In genomic region chr10:95312986-95313495, GRCh38 we compare ENCODE assay signal across 19 cellular contexts. TPM values are rescaled to one million over a fixed set of nuclear protein-coding genes. Genes with fewer than 3 reads are reported as not detected.
DNase-seq lines count a peak whose midpoint lies in the region; ATAC-seq and TF ChIP-seq lines count a peak whose summit lies in the region.
"Had no signal": no experiment of that assay in that cellular context is flagged by ENCODE, and none has a peak within 500 bp of the region (broad histone marks: within the 10 kb centered on the region; RNA-seq: fewer than 3 reads in every experiment).

No MANE protein-coding gene starts in this region.

- H3K36me3 Mint-ChIP-seq in GM23338 (ENCODE audit: low read depth), result peaks cover 3% of the 10 kb centered on the region; the same call in 2 of the 3 replicates
- no peaks in the 10 kb centered on the region for H3K36me3 Mint-ChIP-seq in endodermal cell (ENCODE audit: low read depth)
- no peaks in the 10 kb centered on the region for H3K36me3 Mint-ChIP-seq in T-helper 2 cell treated with Interferon-gamma antibody and Interleukin-4, amounts not matched to agents 5 μg/mL and 100 μg/mL, for 36 hours (ENCODE audit: low read depth)

- H3K27ac Mint-ChIP-seq in GM23338, result no peak overlapping the region
- peak overlapping the region; percentile 73 for H3K27ac Mint-ChIP-seq in endodermal cell
- no peak overlapping the region for H3K27ac Mint-ChIP-seq in T-helper 2 cell treated with Interferon-gamma antibody and Interleukin-4, amounts not matched to agents 5 μg/mL and 100 μg/mL, for 36 hours

- H3K4me3 Mint-ChIP-seq in GM23338, result no peak overlapping the region
- H3K4me3 Mint-ChIP-seq in endodermal cell, result no peak overlapping the region
- H3K4me3 Mint-ChIP-seq in T-helper 2 cell treated with Interferon-gamma antibody and Interleukin-4, amounts not matched to agents 5 μg/mL and 100 μg/mL, for 36 hours, result no peak overlapping the region

- H3K4me1 ChIP-seq in GM23338 (ENCODE audit: insufficient read depth) (peaks cover 35% of the 10 kb centered on the region), endodermal cell (ENCODE audit: control insufficient read depth, insufficient read depth, low read length) (peaks cover 36% of the 10 kb centered on the region), trophoblast cell (ENCODE audit: control insufficient read depth in 1 of 2, insufficient read depth in 2 of 2, low read length in 2 of 2) (peaks cover 9 to 22% of the 10 kb centered on the region in 2 experiments)

- H3K9ac ChIP-seq in endodermal cell (ENCODE audit: extremely low read depth, low read length, poor library complexity, severe bottlenecking) (no peak overlapping the region), trophoblast cell (ENCODE audit: low read length) (no peak overlapping the region)
- H3K9ac ChIP-seq: GM23248, KMS-11 had no signal

- H3K14ac ChIP-seq in trophoblast cell (ENCODE audit: low read length), result no peak overlapping the region

- TF ChIP-seq CTCF in GM23338 (conservative IDR thresholded peaks at IDR 0.05; ENCODE audit: low read depth in 2 of 2) (no peak), endodermal cell (conservative IDR thresholded peaks at IDR 0.05) (no peak)

- H3F3A ChIP-seq in GM23338 (replicated peaks; ENCODE audit: low read depth), result 0 out of 2 replicates have a peak, but pooled peaks cover 4% of the 10 kb centered on the region

- H4K91ac ChIP-seq in trophoblast cell (ENCODE audit: low read depth, low read length), result no peak overlapping the region

- ATAC-seq in GM23338, result peak; percentile 31
- no peak for ATAC-seq in GM18498 (IDR thresholded peaks at IDR 0.05; ENCODE audit: unreplicated experiment)
- ATAC-seq in GM21528 (IDR thresholded peaks at IDR 0.05; ENCODE audit: low FRiP score, unreplicated experiment), result no peak
- ATAC-seq: HepG2 had no signal

- no peak overlapping the region for H2BK12ac ChIP-seq in trophoblast cell (ENCODE audit: low read length)

- H2AFZ ChIP-seq in GM23338 (no peak overlapping the region), trophoblast cell (ENCODE audit: insufficient read depth, low read length, poor library complexity) (no peak overlapping the region)
- H2AFZ ChIP-seq: GM23248 had no signal

- peak overlapping the region; percentile 26 for H3K4me2 ChIP-seq in GM23338
- H3K4me2 ChIP-seq in trophoblast cell (ENCODE audit: low read length), result no peak overlapping the region
- H3K4me2 ChIP-seq: A549, KMS-11 had no signal

- H3K18ac ChIP-seq in trophoblast cell (ENCODE audit: low read length), result no peak overlapping the region

- H3K4me3 ChIP-seq in GM23338 (no peak overlapping the region), endodermal cell (ENCODE audit: low read length) (peak overlapping the region; percentile 27), trophoblast cell (ENCODE audit: low read depth, low read length) (no peak overlapping the region)
- H3K4me3 ChIP-seq: A549, GM23248 had no signal

- peaks cover 12% of the 10 kb centered on the region; the same call in 1 of the 2 replicates for H3K9me2 ChIP-seq in GM23338 (ENCODE audit: insufficient read depth)

- H3K4ac ChIP-seq in trophoblast cell (ENCODE audit: low read depth, low read length), result no peak overlapping the region

- H3K79me1 ChIP-seq in trophoblast cell (ENCODE audit: low read length), result no peaks in the 10 kb centered on the region

- H3K27ac ChIP-seq in GM23338 (ENCODE audit: low read depth) (no peak overlapping the region), endodermal cell (ENCODE audit: low read depth, low read length) (no peak overlapping the region), trophoblast cell (ENCODE audit: low read depth, low read length) (peak overlapping the region; percentile 19)
- H3K27ac ChIP-seq: GM23248, KMS-11 had no signal

- no peaks in the 10 kb centered on the region for H3K9me3 ChIP-seq in endodermal cell (ENCODE audit: control insufficient read depth, low read length)
- H3K9me3 ChIP-seq in trophoblast cell (ENCODE audit: insufficient read depth, low read depth, low read length), result no peaks in the 10 kb centered on the region
- H3K9me3 ChIP-seq: A549 had no signal

- H3K4me1 Mint-ChIP-seq in GM23338 (peaks cover 36% of the 10 kb centered on the region), endodermal cell (peaks cover 72% of the 10 kb centered on the region)
- H3K4me1 Mint-ChIP-seq in T-helper 2 cell treated with Interferon-gamma antibody and Interleukin-4, amounts not matched to agents 5 μg/mL and 100 μg/mL, for 36 hours (ENCODE audit: low read depth), result peaks cover 18% of the 10 kb centered on the region

- no peak overlapping the region for H2BK120ac ChIP-seq in trophoblast cell (ENCODE audit: insufficient read depth, low read length, poor library complexity)

- in situ Hi-C loops in ACHN (cut with HindIII; ENCODE audit: low pct_ligation_motif_present, low pct_unique_long_range_greater_than_20kb, low sequenced_read_pairs), result no loop called here

- 71% methylated on average over 1 of the region's 1 CpG; no CpG with 5 or more reads in 1 of the 2 experiments for whole genome bisulfite sequencing in endodermal cell (ENCODE audit: insufficient coverage in 1 of 2, insufficient read length in 1 of 2), 2 experiments
- no CpG with 5 or more reads among the region's 1 CpG for WGBS in trophoblast cell (ENCODE audit: extremely low coverage, insufficient coverage, insufficient read length)

- H3K27me3 ChIP-seq in GM23338 (ENCODE audit: insufficient read depth) (no peaks in the 10 kb centered on the region), endodermal cell (ENCODE audit: control insufficient read depth, insufficient read depth, low read length, poor library complexity, severe bottlenecking) (no peaks in the 10 kb centered on the region), trophoblast cell (ENCODE audit: insufficient read depth, low read length) (no peaks in the 10 kb centered on the region)

- no peak overlapping the region for H3K23ac ChIP-seq in trophoblast cell (ENCODE audit: low read length)

- H4K12ac ChIP-seq in trophoblast cell (ENCODE audit: low read depth, low read length), result no peak overlapping the region

- H3K27me3 Mint-ChIP-seq in GM23338 (ENCODE audit: insufficient read depth, low read depth, poor library complexity), result peaks cover 2% of the 10 kb centered on the region
- peaks cover 3% of the 10 kb centered on the region for H3K27me3 Mint-ChIP-seq in endodermal cell (ENCODE audit: insufficient read depth)
- H3K27me3 Mint-ChIP-seq in T-helper 2 cell treated with Interferon-gamma antibody and Interleukin-4, amounts not matched to agents 5 μg/mL and 100 μg/mL, for 36 hours (ENCODE audit: low read depth), result peaks cover 10% of the 10 kb centered on the region

- no peak overlapping the region for H2BK5ac ChIP-seq in trophoblast cell (ENCODE audit: low read depth, low read length, poor library complexity)

- DNase-seq in ACHN (peak; percentile 10), GM23338 (ENCODE audit: low spot score) (peak; percentile 66), endodermal cell (peak; percentile 81), trophoblast cell (no peak)
- DNase-seq in T-helper 2 cell treated with Interferon-gamma antibody and Interleukin-4, amounts not matched to agents 5 μg/mL and 100 μg/mL, for 36 hours (ENCODE audit: low spot score), result no peak
- DNase-seq in activated CD4-positive, alpha-beta T cell treated with anti-CD3 and anti-CD28 coated beads, Interleukin-2, amount 50 U/mL, for 48 hours, result no peak
- DNase-seq: COR-L47; DMS153; GM23248; NCI-H1048; NCI-H146; NCI-H2081; NK-92 treated with Interleukin-12 subunit alpha and Interleukin-12 subunit beta, amount 100 ng/mL, for 24 hours; SIG-M5 had no signal

- H3K36me3 ChIP-seq in GM23338 (ENCODE audit: insufficient read depth) (no peaks in the 10 kb centered on the region), endodermal cell (ENCODE audit: control insufficient read depth, insufficient read depth, low read length) (no peaks in the 10 kb centered on the region), trophoblast cell (ENCODE audit: control insufficient read depth in 1 of 2, insufficient read depth in 2 of 2, low read length in 2 of 2) (no peaks in the 10 kb centered on the region)

- H3K79me2 ChIP-seq in GM23338 (replicated peaks; ENCODE audit: insufficient read depth), result no peaks in the 10 kb centered on the region
- H3K79me2 ChIP-seq in trophoblast cell (ENCODE audit: control insufficient read depth, insufficient read depth, low read length, poor library complexity), result no peaks in the 10 kb centered on the region

- H4K20me1 ChIP-seq in GM23338 (replicated peaks; ENCODE audit: insufficient read depth), result no peaks in the 10 kb centered on the region

- H3K9me3 Mint-ChIP-seq in GM23338 (no peaks in the 10 kb centered on the region), endodermal cell (no peaks in the 10 kb centered on the region)
- no peaks in the 10 kb centered on the region for H3K9me3 Mint-ChIP-seq in T-helper 2 cell treated with Interferon-gamma antibody and Interleukin-4, amounts not matched to agents 5 μg/mL and 100 μg/mL, for 36 hours

- no peak overlapping the region for H2AK5ac ChIP-seq in trophoblast cell (ENCODE audit: low read length)

- H4K8ac ChIP-seq in trophoblast cell (ENCODE audit: low read depth, low read length), result no peak overlapping the region

TF ChIP-seq in GM23338, 12 proteins besides CTCF, POLR2A, EP300 and RAD21:
- no peak for TF ChIP-seq CREB1 (CRISPR knock-in tag; IDR thresholded peaks at IDR 0.05; ENCODE audit: low read depth)
- TF ChIP-seq NANOG (IDR thresholded peaks at IDR 0.05; ENCODE audit: borderline replicate concordance), result no peak
- TF ChIP-seq, protein P1, sequence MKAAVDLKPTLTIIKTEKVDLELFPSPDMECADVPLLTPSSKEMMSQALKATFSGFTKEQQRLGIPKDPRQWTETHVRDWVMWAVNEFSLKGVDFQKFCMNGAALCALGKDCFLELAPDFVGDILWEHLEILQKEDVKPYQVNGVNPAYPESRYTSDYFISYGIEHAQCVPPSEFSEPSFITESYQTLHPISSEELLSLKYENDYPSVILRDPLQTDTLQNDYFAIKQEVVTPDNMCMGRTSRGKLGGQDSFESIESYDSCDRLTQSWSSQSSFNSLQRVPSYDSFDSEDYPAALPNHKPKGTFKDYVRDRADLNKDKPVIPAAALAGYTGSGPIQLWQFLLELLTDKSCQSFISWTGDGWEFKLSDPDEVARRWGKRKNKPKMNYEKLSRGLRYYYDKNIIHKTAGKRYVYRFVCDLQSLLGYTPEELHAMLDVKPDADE (IDR thresholded peaks at IDR 0.05), result no peak
- TF ChIP-seq JUNB (IDR thresholded peaks at IDR 0.05; ENCODE audit: unreplicated experiment), result no peak
- TF ChIP-seq EZH2 (IDR thresholded peaks at IDR 0.05; ENCODE audit: low read depth, unreplicated experiment), result no peak

RNA-seq across cellular contexts. Expression of gene PDLIM1, which starts 22.2 kb away (rescaled TPM):
- total RNA-seq in GM23338 (2014; rRNA removed; shearing (Covaris generic)), result 110 and 111 TPM in 2 replicates
- polyA plus RNA-seq in GM23338 (2016; fragmentation: Nextera tagmentation; extraction: Ambion mirVana), result 227 and 233 TPM in 2 replicates
- total RNA-seq in endodermal cell, result 100 to 1,000 TPM in 1 of 2 donors, 10 to 100 TPM in 1; 93.9 to 158 TPM
- 133 TPM for polyA plus RNA-seq in endodermal cell (2013, experiment 1 of 2)
- 133 TPM for polyA plus RNA-seq in endodermal cell (2013, experiment 2 of 2)
- polyA plus RNA-seq in trophoblast cell (2013), result 338 and 355 TPM in 2 replicates

Comparison
In these comparisons a context has a peak if more than half of its experiments do, and no peak if none do; other contexts are left out.
1. DNase-seq: peak in ACHN (single experiment), GM23338 (single experiment) and endodermal cell (single experiment); none in trophoblast cell (0 of 2), T-helper 2 cell treated with Interferon-gamma antibody and Interleukin-4, amounts not matched to agents 5 μg/mL and 100 μg/mL, for 36 hours (single experiment) and activated CD4-positive, alpha-beta T cell treated with anti-CD3 and anti-CD28 coated beads, Interleukin-2, amount 50 U/mL, for 48 hours (0 of 2).